Comparison of ENCODE assay signal across 32 cellular contexts in genomic region chr11:76557466-76557865, GRCh38.
DNase-seq lines count a peak whose midpoint lies in the region; ATAC-seq, FAIRE-seq and TF ChIP-seq lines count a peak whose summit lies in the region.
"Had no signal": no experiment of that assay in that cellular context is flagged by ENCODE, and none has a peak within 500 bp of the region (broad histone marks: within the 10 kb centered on the region; RNA-seq: fewer than 3 reads in every experiment).

No MANE protein-coding gene starts in this region.

- TF ChIP-seq RAD21 in K562 (CRISPR knock-in tag; conservative IDR thresholded peaks at IDR 0.05 in 1 of 2, IDR thresholded peaks at IDR 0.05 in 1 of 2): no peak

- POLR2A ChIA-PET in K562 (lab: Yijun Ruan, JAX): interaction anchor here (0.6 kb wide), 1 partner anchor 18 kb away, joined by 3 read pairs; no protein-coding TSS in a partner anchor

- H4K20me1 ChIP-seq in K562 (replicated peaks; ENCODE audit: control insufficient read depth, insufficient read depth, low read length): no peaks in the 10 kb centered on the region
- H4K20me1 ChIP-seq: BLaER1 had no signal

- H3K4me1 ChIP-seq in K562 (replicated peaks in 1 of 2; ENCODE audit: control insufficient read depth in 2 of 2, insufficient read depth in 2 of 2, low read length in 2 of 2): no peaks in the 10 kb centered on the region
- H3K4me1 ChIP-seq: A549 had no signal

- H3K27me3 Mint-ChIP-seq in T-helper 17 cell: no peaks in the 10 kb centered on the region
- H3K27me3 Mint-ChIP-seq: CD4-positive, alpha-beta T cell; CD4-positive, CD25-positive, alpha-beta regulatory T cell had no signal

- FAIRE-seq in K562 (lab: Jason Lieb, UNC): no peak
- FAIRE-seq: A549, D721Med had no signal

- no peak overlapping the region for H2AFZ ChIP-seq in K562 (ENCODE audit: low read depth, low read length)

- no peak overlapping the region for H3K4me3 Mint-ChIP-seq in T-helper 17 cell
- H3K4me3 Mint-ChIP-seq: B cell; CD14-positive monocyte; CD4-positive, alpha-beta memory T cell; CD4-positive, alpha-beta T cell; CD4-positive, CD25-positive, alpha-beta regulatory T cell; CD8-positive, alpha-beta memory T cell; CD8-positive, alpha-beta T cell had no signal

- peaks cover 0 to 3% of the 10 kb centered on the region in 2 experiments; a peak in 1 of 5 replicates for H3K27me3 ChIP-seq in K562 (ENCODE audit: control insufficient read depth in 2 of 2, insufficient read depth in 2 of 2, low read length in 2 of 2)
- H3K27me3 ChIP-seq: BE2C; BLaER1; BLaER1 treated with 17β-estradiol and CSF1 and Interleukin-3, amounts not matched to agents 10 nM and 100 nM had no signal

- H3K4me3 ChIP-seq in K562: no peak overlapping the region
- H3K4me3 ChIP-seq: A549; BLaER1; BLaER1 treated with 17β-estradiol and CSF1 and Interleukin-3, amounts not matched to agents 10 nM and 100 nM had no signal

- in situ Hi-C loops in K562 (cut with MboI): no loop called here

- H3K4me1 Mint-ChIP-seq in T-helper 17 cell: peaks cover 34% of the 10 kb centered on the region
- H3K4me1 Mint-ChIP-seq: CD14-positive monocyte had no signal

- TF ChIP-seq POLR2A in K562 (conservative IDR thresholded peaks at IDR 0.05): no peak

- no peak overlapping the region for H3K27ac ChIP-seq in K562 (ENCODE audit: extremely low read depth, low read depth, low read length)
- H3K27ac ChIP-seq: 22Rv1; A549; BLaER1; BLaER1 treated with 17β-estradiol and CSF1 and Interleukin-3, amounts not matched to agents 10 nM and 100 nM; C4-2B had no signal

- no peak for ATAC-seq in T-helper 17 cell
- no peak for ATAC-seq in K562
- no peak for ATAC-seq in GM18517 (IDR thresholded peaks at IDR 0.05; ENCODE audit: unreplicated experiment)
- ATAC-seq in GM19035 (IDR thresholded peaks at IDR 0.05; ENCODE audit: unreplicated experiment): no peak
- ATAC-seq: A549; CD8-positive, alpha-beta T cell had no signal

- H3K27ac Mint-ChIP-seq in T-helper 17 cell: peak overlapping the region; percentile 44
- H3K27ac Mint-ChIP-seq: B cell; CD14-positive monocyte; CD4-positive, alpha-beta memory T cell; CD4-positive, alpha-beta T cell; CD4-positive, CD25-positive, alpha-beta regulatory T cell; CD8-positive, alpha-beta memory T cell; CD8-positive, alpha-beta T cell had no signal

- intact Hi-C loops in K562 (cut with micrococcal nuclease): no loop called here

- CTCF ChIA-PET in K562 (lab: Yijun Ruan, JAX; ENCODE audit: low intra/inter-chr PET ratio): no interaction called here

- no peak for TF ChIP-seq CTCF in K562 (IDR thresholded peaks at IDR 0.05 in 2 of 3, conservative IDR thresholded peaks at IDR 0.05 in 1 of 3; ENCODE audit: insufficient read depth in 2 of 3, low read depth in 1 of 3, low read length in 3 of 3)

- no peaks in the 10 kb centered on the region for H3K36me3 Mint-ChIP-seq in T-helper 17 cell (ENCODE audit: low read depth)
- H3K36me3 Mint-ChIP-seq: CD14-positive monocyte; CD4-positive, alpha-beta memory T cell; CD4-positive, CD25-positive, alpha-beta regulatory T cell; CD8-positive, alpha-beta memory T cell; CD8-positive, alpha-beta T cell had no signal

- H3K36me3 ChIP-seq in K562 (ENCODE audit: control insufficient read depth, insufficient read depth, low read length): no peaks in the 10 kb centered on the region
- H3K36me3 ChIP-seq: BE2C; BLaER1; BLaER1 treated with 17β-estradiol and CSF1 and Interleukin-3, amounts not matched to agents 10 nM and 100 nM had no signal

- no peak for TF ChIP-seq EP300 in K562 (IDR thresholded peaks at IDR 0.05; ENCODE audit: low read length)

- H3K9me3 ChIP-seq in T-helper 17 cell (ENCODE audit: control insufficient read depth, low read length, poor library complexity, severe bottlenecking) (no peaks in the 10 kb centered on the region), K562 (replicated peaks; ENCODE audit: control insufficient read depth, insufficient read depth, low read depth, low read length) (no peaks in the 10 kb centered on the region)
- H3K9me3 ChIP-seq: A549; BLaER1; BLaER1 treated with 17β-estradiol and CSF1 and Interleukin-3, amounts not matched to agents 10 nM and 100 nM; Caco-2 had no signal

- DNase-seq in T-helper 17 cell (no peak), K562 (ENCODE audit: extremely low read depth in 1 of 4, low spot score in 3 of 4) (no peak)
- DNase-seq: 8988T; ACHN; AML-193; BE2C; C1 segment of cervical spinal cord; Caco-2; Calu3; CD4-positive, alpha-beta memory T cell; CD4-positive, alpha-beta T cell; CD4-positive, CD25-positive, alpha-beta regulatory T cell; CD8-positive, alpha-beta memory T cell; CD8-positive, alpha-beta T cell; COR-L47; DMS 273 treated with DMSO at 0.1 percent for 48 hours; DMS153; DMS53; DMS79; DMS79 treated with DMSO at 0.1 percent for 48 hours; DND-41; EL had no signal

- WGBS in K562 (ENCODE audit: insufficient coverage, low coverage, missing lambda C conversion rate): 43% methylated on average over 3 of the region's 3 CpGs

- no peak overlapping the region for H3K9ac ChIP-seq in K562 (ENCODE audit: insufficient read depth in 1 of 2, low read depth in 2 of 2, low read length in 2 of 2)
- H3K9ac ChIP-seq: BLaER1; BLaER1 treated with 17β-estradiol and CSF1 and Interleukin-3, amounts not matched to agents 10 nM and 100 nM had no signal

- H3K4me2 ChIP-seq in K562 (ENCODE audit: insufficient read depth, low read length): no peak overlapping the region
- H3K4me2 ChIP-seq: A549; BLaER1; BLaER1 treated with 17β-estradiol and CSF1 and Interleukin-3, amounts not matched to agents 10 nM and 100 nM had no signal

- H3K79me2 ChIP-seq in K562 (ENCODE audit: control insufficient read depth, insufficient read depth, low read length): no peaks in the 10 kb centered on the region

- no peaks in the 10 kb centered on the region for H3K9me1 ChIP-seq in K562 (ENCODE audit: control insufficient read depth, insufficient read depth, low read length)

- no TSS peak for BruUV-seq in K562 (replicated peaks; lab: Mats Ljungman, UMichigan)

TF ChIP-seq in K562, 482 proteins besides CTCF, POLR2A, EP300 and RAD21:
- TF ChIP-seq ZNF695 (CRISPR knock-in tag; IDR thresholded peaks at IDR 0.05) (no peak), ZNF232 (CRISPR knock-in tag; IDR thresholded peaks at IDR 0.05) (no peak), HOMEZ (CRISPR knock-in tag; IDR thresholded peaks at IDR 0.05) (no peak), CBX3 (IDR thresholded peaks at IDR 0.05; ENCODE audit: borderline replicate concordance in 1 of 2, low read length in 2 of 2) (no peak), ZNF175 (CRISPR knock-in tag; IDR thresholded peaks at IDR 0.05; ENCODE audit: low read depth) (peak; percentile 95), PKNOX1 (IDR thresholded peaks at IDR 0.05) (peak; percentile 39; the same call in 1 of the 2 replicates), GTF2B (IDR thresholded peaks at IDR 0.05; ENCODE audit: extremely low read depth, insufficient read length) (no peak), ZNF384 (IDR thresholded peaks at IDR 0.05; ENCODE audit: low read depth, low read length) (no peak), SNRNP70 (optimal IDR thresholded peaks at IDR 0.05; ENCODE audit: low read depth, low read length) (no peak)
